ENCODE assay signal across 7 cellular contexts in the genomic region with DNA sequence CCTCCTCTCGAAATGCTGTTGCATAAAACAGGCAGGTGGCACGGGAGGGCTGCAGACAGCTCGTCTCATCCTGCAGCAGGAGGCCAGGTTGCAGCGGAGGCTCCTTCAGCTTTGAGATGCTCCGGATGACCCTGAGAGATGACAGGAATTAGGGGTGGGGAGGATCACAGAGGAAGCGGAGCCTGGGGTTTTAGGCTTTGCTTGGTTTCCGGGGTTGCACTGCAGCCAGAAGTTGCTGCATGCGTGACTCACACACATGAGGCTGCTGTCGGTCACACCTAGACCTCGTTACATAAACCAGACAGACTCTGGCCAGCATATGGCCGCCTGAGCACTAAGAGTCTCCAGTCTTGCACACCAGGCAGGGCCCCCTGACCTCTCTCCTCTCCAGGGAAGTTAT.
DNase-seq lines count a peak whose midpoint lies in the region; ATAC-seq and TF ChIP-seq lines count a peak whose summit lies in the region.
"Not testable (repeated sequence)": the region's sequence is repeated elsewhere in the genome, so short reads cannot be mapped to it uniquely, and the experiment has no call there.

No MANE protein-coding gene starts in this region.

- DNase-seq in AG10803 (ENCODE audit: low read depth) (peak; percentile 66), EL (peak; percentile 71), HFFc6 (peak; percentile 52), RWPE2 (ENCODE audit: low spot score) (peak; percentile 67), epidermal melanocyte (ENCODE audit: insufficient read length, low spot score) (peak; percentile 25), myocyte (ENCODE audit: low read depth) (peak; percentile 15)
- DNase-seq in activated effector memory CD4-positive, alpha-beta T cell treated with Interleukin-2 at 50 U/mL for 16 hours: peak; percentile 1

- H3K4me1 Mint-ChIP-seq in HFFc6 (ENCODE audit: low read depth): peaks cover 23% of the 10 kb centered on the region

- not testable (repeated sequence) for H3K27me3 ChIP-seq in RWPE2 (ENCODE audit: insufficient read depth, poor library complexity, severe bottlenecking)

- not testable (repeated sequence) for H3K36me3 Mint-ChIP-seq in HFFc6 (ENCODE audit: low read depth)

- H3K4me3 ChIP-seq in AG10803 (ENCODE audit: low read length); RWPE2 (ENCODE audit: severe bottlenecking): not testable (repeated sequence)

- not testable (repeated sequence) for H3K36me3 ChIP-seq in RWPE2 (ENCODE audit: low read depth)

- not testable (repeated sequence) for H3K9me3 ChIP-seq in RWPE2 (ENCODE audit: severe bottlenecking)

- H3K27ac ChIP-seq in RWPE2 (ENCODE audit: poor library complexity, severe bottlenecking): peak overlapping the region; percentile 31

- H3K4me3 Mint-ChIP-seq in HFFc6: peak overlapping the region; percentile 58

- peaks cover 17% of the 10 kb centered on the region for H3K4me1 ChIP-seq in RWPE2 (ENCODE audit: insufficient read depth, poor library complexity, severe bottlenecking)

- not testable (repeated sequence) for H3K9me3 Mint-ChIP-seq in HFFc6

- not testable (repeated sequence) for H3K27me3 Mint-ChIP-seq in HFFc6 (ENCODE audit: insufficient read depth)

- peak overlapping the region; percentile 80 for H3K27ac Mint-ChIP-seq in HFFc6

- not testable (repeated sequence) for TF ChIP-seq CTCF in AG10803 (conservative IDR thresholded peaks at IDR 0.05; ENCODE audit: low read length); HFFc6 (IDR thresholded peaks at IDR 0.05); RWPE2 (IDR thresholded peaks at IDR 0.05; ENCODE audit: poor library complexity, severe bottlenecking)

- peak; percentile 87 for ATAC-seq in RWPE2 (ENCODE audit: low read depth)

Comparison
In these comparisons a context has a peak if more than half of its experiments do, and no peak if none do; other contexts are left out.
1. DNase-seq: peak in every context shown above with its lines; median percentile 71 in EL; 67 in RWPE2; 66 in AG10803; 52 in HFFc6; 25 in epidermal melanocyte; 15 in myocyte; 1 in activated effector memory CD4-positive, alpha-beta T cell treated with Interleukin-2 at 50 U/mL for 16 hours.